15 cellular contexts compared by ENCODE assay signal in genomic region chr16:23676924-23677480, GRCh38. TPM values are rescaled to one million over a fixed set of nuclear protein-coding genes. Genes with fewer than 3 reads are reported as not detected.
DNase-seq lines count a peak whose midpoint lies in the region; ATAC-seq and TF ChIP-seq lines count a peak whose summit lies in the region.
"Had no signal": no experiment of that assay in that cellular context is flagged by ENCODE, and none has a peak within 500 bp of the region (broad histone marks: within the 10 kb centered on the region; RNA-seq: fewer than 3 reads in every experiment).

No MANE protein-coding gene starts in this region.

- no peaks in the 10 kb centered on the region for H3K9me3 ChIP-seq in osteoblast (ENCODE audit: low read depth, low read length)
- H3K9me3 ChIP-seq: SJSA1, vagina had no signal

- no peak for DNase-seq in activated CD4-positive, alpha-beta T cell treated with anti-CD3 and anti-CD28 coated beads, Interleukin-2, amount 10 ng/mL, durations not matched to agents 7 days and 5 days
- no peak for DNase-seq in activated CD4-positive, alpha-beta T cell treated with anti-CD3 and anti-CD28 coated beads, Interleukin-2, amount 50 U/mL, for 4 hours
- DNase-seq in LHCN-M2 (ENCODE audit: low read depth) (peak; percentile 48), endothelial cell (ENCODE audit: low spot score) (no peak), osteoblast (ENCODE audit: insufficient read length, low spot score, missing footprints) (peak; percentile 57), sciatic nerve (ENCODE audit: low spot score) (no peak)
- DNase-seq: amniotic stem cell; left ventricle myocardium superior; right cardiac atrium; stimulated activated naive CD4-positive, alpha-beta T cell treated with Interleukin-2 at 50 U/mL for 16 hours had no signal

- no peaks in the 10 kb centered on the region for H3K9me3 Mint-ChIP-seq in activated CD4-positive, alpha-beta T cell treated with anti-CD3 and anti-CD28 coated beads, Interleukin-2, amount 10 ng/mL, durations not matched to agents 7 days and 5 days
- H3K9me3 Mint-ChIP-seq in endothelial cell (ENCODE audit: unreplicated experiment): no peaks in the 10 kb centered on the region

- peak overlapping the region; percentile 97 for H3K4me3 Mint-ChIP-seq in activated CD4-positive, alpha-beta T cell treated with anti-CD3 and anti-CD28 coated beads, Interleukin-2, amount 10 ng/mL, durations not matched to agents 7 days and 5 days
- H3K4me3 Mint-ChIP-seq in endothelial cell (ENCODE audit: unreplicated experiment): no peak overlapping the region

- no peak overlapping the region for H3K4me3 ChIP-seq in osteoblast (ENCODE audit: insufficient read depth, low read length)
- H3K4me3 ChIP-seq: SJSA1, vagina had no signal

- H3K27me3 ChIP-seq in osteoblast (ENCODE audit: insufficient read depth, low read length): no peaks in the 10 kb centered on the region
- H3K27me3 ChIP-seq: SJSA1, vagina had no signal

- no peak for TF ChIP-seq CTCF in endothelial cell (IDR thresholded peaks at IDR 0.05; ENCODE audit: unreplicated experiment)
- TF ChIP-seq CTCF in osteoblast (IDR thresholded peaks at IDR 0.05; ENCODE audit: extremely low read depth, low read depth, low read length): no peak

- intact Hi-C loops in sciatic nerve (cut with DNase I): no loop called here

- H3K4me1 Mint-ChIP-seq in activated CD4-positive, alpha-beta T cell treated with anti-CD3 and anti-CD28 coated beads, Interleukin-2, amount 10 ng/mL, durations not matched to agents 7 days and 5 days: peaks cover 38% of the 10 kb centered on the region
- H3K4me1 Mint-ChIP-seq in endothelial cell (ENCODE audit: unreplicated experiment): peaks cover 16% of the 10 kb centered on the region

- POLR2A ChIA-PET in activated CD4-positive, alpha-beta T cell treated with anti-CD3 and anti-CD28 coated beads, Interleukin-2, amount 10 ng/mL, durations not matched to agents 7 days and 5 days (lab: Charles Lee): no interaction called here

- peaks cover 36% of the 10 kb centered on the region for H3K36me3 Mint-ChIP-seq in activated CD4-positive, alpha-beta T cell treated with anti-CD3 and anti-CD28 coated beads, Interleukin-2, amount 10 ng/mL, durations not matched to agents 7 days and 5 days (ENCODE audit: low read depth)
- H3K36me3 Mint-ChIP-seq in endothelial cell (ENCODE audit: low read depth, unreplicated experiment): peaks cover 17% of the 10 kb centered on the region

- peaks cover 25% of the 10 kb centered on the region for H3K36me3 ChIP-seq in osteoblast (ENCODE audit: insufficient read depth, low read length)

- H3K27ac ChIP-seq in osteoblast (ENCODE audit: low read depth, low read length): peak overlapping the region; percentile 87
- H3K27ac ChIP-seq: epithelial cell of prostate, SJSA1, vagina had no signal

- CTCF ChIA-PET in activated CD4-positive, alpha-beta T cell treated with anti-CD3 and anti-CD28 coated beads, Interleukin-2, amount 10 ng/mL, durations not matched to agents 7 days and 5 days (lab: Charles Lee): interaction anchor here (0.6 to 2.3 kb wide), 7 partner anchors 9 to 1966 kb away, joined by 3 to 11 read pairs (median 3); no protein-coding TSS in a partner anchor

- peaks cover 42% of the 10 kb centered on the region for H3K4me1 ChIP-seq in osteoblast (ENCODE audit: insufficient read depth, low read length)

- no peak overlapping the region for H3K4me2 ChIP-seq in osteoblast (ENCODE audit: insufficient read depth, low read length)

- H3K27ac Mint-ChIP-seq in activated CD4-positive, alpha-beta T cell treated with anti-CD3 and anti-CD28 coated beads, Interleukin-2, amount 10 ng/mL, durations not matched to agents 7 days and 5 days: no peak overlapping the region
- H3K27ac Mint-ChIP-seq in endothelial cell (ENCODE audit: unreplicated experiment): peak overlapping the region; percentile 25

- peaks cover 35% of the 10 kb centered on the region for H3K79me2 ChIP-seq in osteoblast (ENCODE audit: insufficient read depth, low read length)

- ATAC-seq in sciatic nerve (no peak), HG02571 (IDR thresholded peaks at IDR 0.05; ENCODE audit: unreplicated experiment) (no peak), HG02973 (IDR thresholded peaks at IDR 0.05; ENCODE audit: unreplicated experiment) (no peak)
- ATAC-seq: left ventricle myocardium superior, right cardiac atrium had no signal

- H2AFZ ChIP-seq in osteoblast (ENCODE audit: low read length): no peak overlapping the region

- peaks cover 27% of the 10 kb centered on the region for H4K20me1 ChIP-seq in osteoblast (ENCODE audit: insufficient read depth, low read length)

- no peaks in the 10 kb centered on the region for H3K27me3 Mint-ChIP-seq in activated CD4-positive, alpha-beta T cell treated with anti-CD3 and anti-CD28 coated beads, Interleukin-2, amount 10 ng/mL, durations not matched to agents 7 days and 5 days
- peaks cover 5% of the 10 kb centered on the region for H3K27me3 Mint-ChIP-seq in endothelial cell (ENCODE audit: unreplicated experiment)

RNA-seq across cellular contexts. Expression of gene PLK1, which starts 1.7 kb away (rescaled TPM):
- total RNA-seq in activated CD4-positive, alpha-beta T cell treated with anti-CD3 and anti-CD28 coated beads, Interleukin-2, amount 10 ng/mL, durations not matched to agents 7 days and 5 days: 100 to 1,000 TPM; 121 to 134 TPM
- total RNA-seq in LHCN-M2 (2014; rRNA removed) (101 and 102 TPM in 2 replicates), endothelial cell (ENCODE audit: unreplicated experiment) (16.0 TPM), osteoblast (2.2 and 3.5 TPM in 2 replicates), sciatic nerve (2.6 TPM)
- polyA plus RNA-seq in LHCN-M2 (2012): 68.0 TPM

RNA-seq across cellular contexts. Expression of gene DCTN5, which starts 35.7 kb away (rescaled TPM):
- 10 to 100 TPM; 74.2 to 75.2 TPM for total RNA-seq in activated CD4-positive, alpha-beta T cell treated with anti-CD3 and anti-CD28 coated beads, Interleukin-2, amount 10 ng/mL, durations not matched to agents 7 days and 5 days
- total RNA-seq in LHCN-M2 (2014; rRNA removed) (59.5 and 68.8 TPM in 2 replicates), endothelial cell (ENCODE audit: unreplicated experiment) (93.8 TPM), osteoblast (35.4 and 35.5 TPM in 2 replicates), sciatic nerve (45.5 TPM)
- 47.2 TPM for polyA plus RNA-seq in LHCN-M2 (2012)

RNA-seq across cellular contexts. Expression of gene PALB2, which starts 35.9 kb away (rescaled TPM):
- total RNA-seq in activated CD4-positive, alpha-beta T cell treated with anti-CD3 and anti-CD28 coated beads, Interleukin-2, amount 10 ng/mL, durations not matched to agents 7 days and 5 days: 10 to 100 TPM; 19.2 to 21.6 TPM
- total RNA-seq in LHCN-M2 (2014; rRNA removed) (21.7 and 24.0 TPM in 2 replicates), endothelial cell (ENCODE audit: unreplicated experiment) (14.5 TPM), osteoblast (14.8 and 15.9 TPM in 2 replicates), sciatic nerve (15.6 TPM)
- polyA plus RNA-seq in LHCN-M2 (2012): 6.7 TPM

RNA-seq across cellular contexts. Expression of gene ERN2, which starts 36.0 kb away (rescaled TPM):
- total RNA-seq in activated CD4-positive, alpha-beta T cell treated with anti-CD3 and anti-CD28 coated beads, Interleukin-2, amount 10 ng/mL, durations not matched to agents 7 days and 5 days: not detected
- total RNA-seq in LHCN-M2 (2014; rRNA removed) (not detected in 2 replicates), endothelial cell (ENCODE audit: unreplicated experiment) (0.80 TPM), osteoblast (0.29 TPM in 1 of 2 replicates, not detected in the other), sciatic nerve (not detected)
- polyA plus RNA-seq in LHCN-M2 (2012): not detected
- total RNA-seq: left ventricle myocardium superior, SJSA1, vagina had no signal
- polyA plus RNA-seq: right cardiac atrium had no signal

Comparison
In these comparisons a context has a peak if more than half of its experiments do, and no peak if none do; other contexts are left out.
1. DNase-seq: peak in LHCN-M2 (single experiment) and osteoblast (single experiment); none in activated CD4-positive, alpha-beta T cell treated with anti-CD3 and anti-CD28 coated beads, Interleukin-2, amount 10 ng/mL, durations not matched to agents 7 days and 5 days (single experiment), activated CD4-positive, alpha-beta T cell treated with anti-CD3 and anti-CD28 coated beads, Interleukin-2, amount 50 U/mL, for 4 hours (0 of 2), endothelial cell (single experiment) and sciatic nerve (single experiment).